Comparison of ENCODE assay signal across 9 cellular contexts in the genomic region with DNA sequence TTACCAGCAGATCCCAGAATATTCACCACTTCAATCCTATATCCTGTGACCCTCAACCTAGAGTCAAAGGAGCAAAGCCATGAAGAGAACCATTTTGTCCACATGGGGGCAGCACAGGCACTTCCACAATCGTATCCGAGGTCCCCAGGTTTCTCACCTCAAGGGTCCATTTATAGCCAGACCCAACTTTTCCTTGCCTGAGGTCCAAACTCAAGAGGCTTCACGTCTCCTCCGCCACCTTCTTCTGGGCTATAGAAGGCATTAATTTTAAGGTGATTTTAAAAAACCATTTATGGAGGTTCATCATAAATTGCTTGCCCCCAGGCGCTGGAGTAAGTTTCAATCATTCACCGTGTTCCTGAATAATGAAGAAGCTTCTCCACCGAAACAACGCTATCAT.
DNase-seq lines count a peak whose midpoint lies in the region; ATAC-seq, FAIRE-seq and TF ChIP-seq lines count a peak whose summit lies in the region.
"Had no signal": no experiment of that assay in that cellular context is flagged by ENCODE, and none has a peak within 500 bp of the region (broad histone marks: within the 10 kb centered on the region; RNA-seq: fewer than 3 reads in every experiment).

No MANE protein-coding gene starts in this region.

- CTCF ChIA-PET in activated naive CD4-positive, alpha-beta T cell treated with anti-CD3 and anti-CD28 coated beads, Interleukin-2, amount 10 ng/mL, durations not matched to agents 7 days and 5 days (lab: Charles Lee), result interaction anchor here (0.6 to 2.1 kb wide), 24 partner anchors 13 to 596 kb away, joined by 3 to 25 read pairs (median 4); a partner anchor contains a TSS

- H3K27ac ChIP-seq in SK-N-MC (0 out of 2 replicates have a peak overlapping the region, but pooled peaks have one; percentile 5), small intestine (ENCODE audit: low read depth in 1 of 2, low read length in 1 of 2) (peak overlapping the region; percentile 74 to 78)
- H3K27ac ChIP-seq: epithelial cell of prostate had no signal

- H3K4me1 ChIP-seq in small intestine (ENCODE audit: control insufficient read depth in 2 of 2, insufficient read depth in 1 of 2, low read depth in 1 of 2, low read length in 1 of 2), result peaks cover 0 to 10% of the 10 kb centered on the region in 2 donors

- peak; percentile 76 for TF ChIP-seq CTCF in LNCaP clone FGC (IDR thresholded peaks at IDR 0.05; ENCODE audit: control insufficient read depth, extremely low read depth, insufficient read depth)

- no peaks in the 10 kb centered on the region for H3K36me3 ChIP-seq in SK-N-MC (ENCODE audit: insufficient read depth, low read length)
- no peaks in the 10 kb centered on the region for H3K36me3 ChIP-seq in small intestine (ENCODE audit: control insufficient read depth in 2 of 2, insufficient read depth in 2 of 2, low read length in 2 of 2)

- 67 to 71% (median 69%) methylated on average over 8 of the region's 8 CpGs for WGBS in small intestine, 3 donors

- DNase-seq in GDM1 (lab: John Stamatoyannopoulos, UW) (peak; percentile 63), LNCaP clone FGC (ENCODE audit: low read depth) (peak; percentile 4), SK-N-MC (ENCODE audit: low read depth, low spot score) (no peak), left cardiac atrium (peak; percentile 54), small intestine (peak; percentile 74), cerebellum (ENCODE audit: low spot score) (no peak)
- peak; percentile 77 for DNase-seq in activated naive CD4-positive, alpha-beta T cell treated with anti-CD3 and anti-CD28 coated beads, Interleukin-2, amount 10 ng/mL, durations not matched to agents 7 days and 5 days

- ATAC-seq in GM21737 (IDR thresholded peaks at IDR 0.05; ENCODE audit: unreplicated experiment) (peak; percentile 83), left cardiac atrium (peak; percentile 65 to 77)

- no peaks in the 10 kb centered on the region for H3K36me3 Mint-ChIP-seq in activated naive CD4-positive, alpha-beta T cell treated with anti-CD3 and anti-CD28 coated beads, Interleukin-2, amount 10 ng/mL, durations not matched to agents 7 days and 5 days

- H3K4me1 Mint-ChIP-seq in activated naive CD4-positive, alpha-beta T cell treated with anti-CD3 and anti-CD28 coated beads, Interleukin-2, amount 10 ng/mL, durations not matched to agents 7 days and 5 days, result peaks cover 49% of the 10 kb centered on the region

- H3K27me3 ChIP-seq in small intestine (ENCODE audit: control insufficient read depth in 2 of 2, insufficient read depth in 2 of 2, low read length in 2 of 2), result no peaks in the 10 kb centered on the region

- no peak overlapping the region for H3K4me3 ChIP-seq in LNCaP clone FGC (ENCODE audit: low read depth, low read length)
- 0 out of 2 replicates have a peak overlapping the region, but pooled peaks have one; percentile 36 for H3K4me3 ChIP-seq in SK-N-MC
- H3K4me3 ChIP-seq in small intestine (ENCODE audit: low read depth in 1 of 2, low read length in 2 of 2), result no peak overlapping the region

- FAIRE-seq in small intestine (lab: Jason Lieb, UNC), result no peak

- no peak overlapping the region for H3K4me3 Mint-ChIP-seq in activated naive CD4-positive, alpha-beta T cell treated with anti-CD3 and anti-CD28 coated beads, Interleukin-2, amount 10 ng/mL, durations not matched to agents 7 days and 5 days

- H3K9me3 ChIP-seq in SK-N-MC (ENCODE audit: low read depth, low read length), result no peaks in the 10 kb centered on the region
- no peaks in the 10 kb centered on the region for H3K9me3 ChIP-seq in small intestine (ENCODE audit: control insufficient read depth, low read depth)

- H3K9ac ChIP-seq in SK-N-MC (ENCODE audit: insufficient read length), result no peak overlapping the region

- peaks cover 60% of the 10 kb centered on the region for H3K27me3 Mint-ChIP-seq in activated naive CD4-positive, alpha-beta T cell treated with anti-CD3 and anti-CD28 coated beads, Interleukin-2, amount 10 ng/mL, durations not matched to agents 7 days and 5 days

- H3K27ac Mint-ChIP-seq in activated naive CD4-positive, alpha-beta T cell treated with anti-CD3 and anti-CD28 coated beads, Interleukin-2, amount 10 ng/mL, durations not matched to agents 7 days and 5 days, result no peak overlapping the region

- no peaks in the 10 kb centered on the region for H3K9me3 Mint-ChIP-seq in activated naive CD4-positive, alpha-beta T cell treated with anti-CD3 and anti-CD28 coated beads, Interleukin-2, amount 10 ng/mL, durations not matched to agents 7 days and 5 days

- intact Hi-C loops in left cardiac atrium (cut with DNase I), result loop anchor here in 1 of 2 donors (5.0 kb wide), 1 partner anchor 126 kb away; no protein-coding TSS in a partner anchor

Comparison
In these comparisons a context has a peak if more than half of its experiments do, and no peak if none do; other contexts are left out.
1. DNase-seq: peak in GDM1 (single experiment), LNCaP clone FGC (single experiment), activated naive CD4-positive, alpha-beta T cell treated with anti-CD3 and anti-CD28 coated beads, Interleukin-2, amount 10 ng/mL, durations not matched to agents 7 days and 5 days (single experiment), left cardiac atrium (single experiment) and small intestine (single experiment); none in SK-N-MC (single experiment) and cerebellum (single experiment).